In the genomic region with DNA sequence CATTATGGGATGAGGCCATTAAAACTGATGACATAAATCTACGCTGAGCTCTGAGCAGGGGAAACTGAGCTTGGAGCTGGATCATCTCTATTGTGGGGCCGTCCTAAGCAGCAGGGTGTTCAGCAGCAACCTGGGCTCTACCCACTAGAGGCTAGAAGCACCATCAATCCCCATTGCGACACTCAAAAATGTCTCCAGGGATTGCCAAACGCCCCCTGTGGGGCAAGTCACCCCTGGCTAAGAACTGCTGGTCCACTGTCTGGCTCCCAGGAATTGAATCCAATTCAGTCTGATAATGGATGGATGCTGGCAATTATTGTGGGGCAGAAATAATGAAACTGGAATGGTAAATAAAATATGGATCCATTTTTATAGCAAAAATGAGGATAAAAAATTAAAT, we compare ENCODE assay signal across 1 cellular context.
TF ChIP-seq lines count a peak whose summit lies in the region.

No MANE protein-coding gene starts in this region.

TF ChIP-seq in SK-N-SH treated with all-trans-retinoic acid at 6 μM for 48 hours, 23 proteins besides CTCF, POLR2A, EP300 and RAD21 (continued from another document):
- TF ChIP-seq, protein P1, sequence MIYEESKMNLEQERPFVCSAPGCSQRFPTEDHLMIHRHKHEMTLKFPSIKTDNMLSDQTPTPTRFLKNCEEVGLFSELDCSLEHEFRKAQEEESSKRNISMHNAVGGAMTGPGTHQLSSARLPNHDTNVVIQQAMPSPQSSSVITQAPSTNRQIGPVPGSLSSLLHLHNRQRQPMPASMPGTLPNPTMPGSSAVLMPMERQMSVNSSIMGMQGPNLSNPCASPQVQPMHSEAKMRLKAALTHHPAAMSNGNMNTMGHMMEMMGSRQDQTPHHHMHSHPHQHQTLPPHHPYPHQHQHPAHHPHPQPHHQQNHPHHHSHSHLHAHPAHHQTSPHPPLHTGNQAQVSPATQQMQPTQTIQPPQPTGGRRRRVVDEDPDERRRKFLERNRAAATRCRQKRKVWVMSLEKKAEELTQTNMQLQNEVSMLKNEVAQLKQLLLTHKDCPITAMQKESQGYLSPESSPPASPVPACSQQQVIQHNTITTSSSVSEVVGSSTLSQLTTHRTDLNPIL (CRISPR knock-in tag; IDR thresholded peaks at IDR 0.05; ENCODE audit: low read depth) = no peak
- TF ChIP-seq ZNF70 (CRISPR knock-in tag; IDR thresholded peaks at IDR 0.05) (no peak), TCF4 (CRISPR knock-in tag; IDR thresholded peaks at IDR 0.05; ENCODE audit: borderline replicate concordance) (no peak), ISL1 (CRISPR knock-in tag; IDR thresholded peaks at IDR 0.05) (no peak), GLIS3 (CRISPR knock-in tag; IDR thresholded peaks at IDR 0.05) (no peak), TOX (CRISPR knock-in tag; IDR thresholded peaks at IDR 0.05; ENCODE audit: borderline replicate concordance) (no peak), CSDC2 (CRISPR knock-in tag; IDR thresholded peaks at IDR 0.05) (no peak), OSR1 (CRISPR knock-in tag; IDR thresholded peaks at IDR 0.05) (no peak)
- TF ChIP-seq, protein P2, sequence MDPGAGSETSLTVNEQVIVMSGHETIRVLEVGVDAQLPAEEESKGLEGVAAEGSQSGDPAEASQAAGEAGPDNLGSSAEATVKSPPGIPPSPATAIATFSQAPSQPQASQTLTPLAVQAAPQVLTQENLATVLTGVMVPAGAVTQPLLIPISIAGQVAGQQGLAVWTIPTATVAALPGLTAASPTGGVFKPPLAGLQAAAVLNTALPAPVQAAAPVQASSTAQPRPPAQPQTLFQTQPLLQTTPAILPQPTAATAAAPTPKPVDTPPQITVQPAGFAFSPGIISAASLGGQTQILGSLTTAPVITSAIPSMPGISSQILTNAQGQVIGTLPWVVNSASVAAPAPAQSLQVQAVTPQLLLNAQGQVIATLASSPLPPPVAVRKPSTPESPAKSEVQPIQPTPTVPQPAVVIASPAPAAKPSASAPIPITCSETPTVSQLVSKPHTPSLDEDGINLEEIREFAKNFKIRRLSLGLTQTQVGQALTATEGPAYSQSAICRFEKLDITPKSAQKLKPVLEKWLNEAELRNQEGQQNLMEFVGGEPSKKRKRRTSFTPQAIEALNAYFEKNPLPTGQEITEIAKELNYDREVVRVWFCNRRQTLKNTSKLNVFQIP (CRISPR knock-in tag; IDR thresholded peaks at IDR 0.05; ENCODE audit: borderline replicate concordance, low read depth) = no peak
